In the genomic region with DNA sequence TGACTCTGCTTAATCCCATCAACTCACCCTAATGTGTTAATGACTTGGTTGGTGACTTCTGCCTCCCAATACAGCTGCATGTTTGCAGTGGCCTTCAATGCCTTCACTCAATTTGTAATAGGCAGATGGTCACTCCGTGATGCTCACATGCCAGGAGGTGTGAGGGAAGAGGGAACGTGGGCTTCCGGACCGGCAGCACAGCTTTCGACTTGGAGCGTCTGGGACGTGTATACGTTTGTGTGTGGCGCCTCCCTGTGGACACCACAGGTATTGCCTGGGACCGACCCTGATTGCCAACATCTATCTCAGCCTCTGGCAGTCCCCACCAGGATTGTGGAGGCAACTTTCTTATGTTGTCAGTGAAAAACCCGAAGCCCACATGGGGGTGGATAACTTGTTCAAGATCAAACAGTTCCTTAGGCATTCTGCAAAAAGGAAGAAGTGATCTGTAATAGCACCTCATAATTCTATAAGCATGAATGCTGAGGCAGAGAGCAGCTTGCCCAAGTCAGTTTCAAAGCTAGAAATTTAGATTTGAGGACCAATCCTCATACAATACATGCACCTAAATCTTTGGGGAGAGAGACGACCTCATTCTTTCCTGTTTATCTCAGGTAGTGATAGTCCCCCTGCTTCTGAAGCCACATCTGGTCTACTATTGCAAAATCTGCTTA, we compare ENCODE assay signal across 8 cellular contexts. TPM values are rescaled to one million over a fixed set of nuclear protein-coding genes. Genes with fewer than 3 reads are reported as not detected.
DNase-seq lines count a peak whose midpoint lies in the region; ATAC-seq and TF ChIP-seq lines count a peak whose summit lies in the region.

No MANE protein-coding gene starts in this region.

- peaks cover 2% of the 10 kb centered on the region; the same call in 1 of the 2 replicates for H3K9me3 ChIP-seq in Panc1 (ENCODE audit: control insufficient read depth, insufficient read depth, low read depth, low read length)
- H3K9me3 ChIP-seq in psoas muscle, result no peaks in the 10 kb centered on the region

- H3K4me3 ChIP-seq in GM06990 (replicated peaks; ENCODE audit: low read depth, low read length) (no peak overlapping the region), HL-60 (replicated peaks; ENCODE audit: insufficient read depth, low read length) (no peak overlapping the region), Panc1 (ENCODE audit: low read depth in 2 of 2, low read length in 2 of 2) (no peak overlapping the region), psoas muscle (no peak overlapping the region)

- H3K27me3 Mint-ChIP-seq in activated T-helper 2 cell treated with anti-CD3 and anti-CD28 coated beads, Interferon-gamma antibody, Interleukin-2, Interleukin-4, amounts not matched to agents 10 μg/mL and 5 μg/mL and 100 μg/mL, durations not matched to agents 14 hours and 24 hours and 36 hours (ENCODE audit: low read depth), result peaks cover 3% of the 10 kb centered on the region

- no peak overlapping the region for H3K27ac Mint-ChIP-seq in activated T-helper 2 cell treated with anti-CD3 and anti-CD28 coated beads, Interferon-gamma antibody, Interleukin-2, Interleukin-4, amounts not matched to agents 10 μg/mL and 5 μg/mL and 100 μg/mL, durations not matched to agents 14 hours and 24 hours and 36 hours

- no peak overlapping the region for H3K4me3 Mint-ChIP-seq in activated T-helper 2 cell treated with anti-CD3 and anti-CD28 coated beads, Interferon-gamma antibody, Interleukin-2, Interleukin-4, amounts not matched to agents 10 μg/mL and 5 μg/mL and 100 μg/mL, durations not matched to agents 14 hours and 24 hours and 36 hours (ENCODE audit: low read depth)

- H3K4me1 ChIP-seq in Panc1 (ENCODE audit: control insufficient read depth, insufficient read depth, low read length) (no peaks in the 10 kb centered on the region), psoas muscle (no peaks in the 10 kb centered on the region)

- CTCF ChIA-PET in Panc1 (lab: Charles Lee), result interaction anchor here (0.5 kb wide), 2 partner anchors 17 to 161 kb away, joined by 3 read pairs; a partner anchor contains a TSS

- POLR2A ChIA-PET in Panc1 (lab: Charles Lee), result no interaction called here

- no peaks in the 10 kb centered on the region for H3K36me3 Mint-ChIP-seq in activated T-helper 2 cell treated with anti-CD3 and anti-CD28 coated beads, Interferon-gamma antibody, Interleukin-2, Interleukin-4, amounts not matched to agents 10 μg/mL and 5 μg/mL and 100 μg/mL, durations not matched to agents 14 hours and 24 hours and 36 hours (ENCODE audit: low read depth)

- H3K36me3 ChIP-seq in GM06990 (ENCODE audit: control insufficient read depth, insufficient read depth, low read length), result no peaks in the 10 kb centered on the region
- H3K36me3 ChIP-seq in Panc1 (ENCODE audit: control insufficient read depth, insufficient read depth, low read length), result no peaks in the 10 kb centered on the region
- no peaks in the 10 kb centered on the region for H3K36me3 ChIP-seq in psoas muscle (ENCODE audit: insufficient read depth in 1 of 2, low read depth in 1 of 2)

- no TSS peak for BruUV-seq in Panc1 (replicated peaks; lab: Mats Ljungman, UMichigan)

- intact Hi-C loops in Panc1 (cut with micrococcal nuclease; ENCODE audit: unreplicated experiment) (loop anchor here (5.0 to 10.0 kb wide), 3 partner anchors 115 to 1535 kb away; no protein-coding TSS in a partner anchor), head of caudate nucleus (cut with DNase I) (no loop called here), psoas muscle (cut with DNase I) (loop anchor here in 1 of 2 donors (10.0 kb wide), 1 partner anchor 1825 kb away; no protein-coding TSS in a partner anchor)
- intact Hi-C loops in activated T-helper 2 cell treated with anti-CD3 and anti-CD28 coated beads, Interferon-gamma antibody, Interleukin-2, Interleukin-4, amounts not matched to agents 10 μg/mL and 5 μg/mL and 100 μg/mL, durations not matched to agents 14 hours and 24 hours and 36 hours (cut with micrococcal nuclease), result loop anchor here (2.0 to 5.0 kb wide), 3 partner anchors 119 to 203 kb away; no protein-coding TSS in a partner anchor

- in situ Hi-C loops in Panc1 (cut with HindIII; ENCODE audit: low pct_unique_long_range_greater_than_20kb, low sequenced_read_pairs), result no loop called here

- H3K27me3 ChIP-seq in GM06990 (replicated peaks; ENCODE audit: control insufficient read depth, insufficient read depth, low read length) (no peaks in the 10 kb centered on the region), HL-60 (ENCODE audit: insufficient read depth, poor library complexity, severe bottlenecking) (no peaks in the 10 kb centered on the region), Panc1 (ENCODE audit: control insufficient read depth, insufficient read depth, low read length) (peaks cover 3% of the 10 kb centered on the region; the same call in 1 of the 2 replicates), psoas muscle (ENCODE audit: insufficient read depth in 3 of 3, low read length in 2 of 3) (no peaks in the 10 kb centered on the region)

- H3K9me3 Mint-ChIP-seq in activated T-helper 2 cell treated with anti-CD3 and anti-CD28 coated beads, Interferon-gamma antibody, Interleukin-2, Interleukin-4, amounts not matched to agents 10 μg/mL and 5 μg/mL and 100 μg/mL, durations not matched to agents 14 hours and 24 hours and 36 hours, result no peaks in the 10 kb centered on the region

- peak; percentile 82 for TF ChIP-seq CTCF in 22Rv1 (IDR thresholded peaks at IDR 0.05)
- TF ChIP-seq CTCF in GM06990 (IDR thresholded peaks at IDR 0.05; ENCODE audit: insufficient read depth, low read length, poor library complexity, severe bottlenecking), result peak; percentile 87
- peak; percentile 91 for TF ChIP-seq CTCF in HL-60 (IDR thresholded peaks at IDR 0.05; ENCODE audit: insufficient read depth, low read length)
- TF ChIP-seq CTCF in Panc1 (IDR thresholded peaks at IDR 0.05), result peak; percentile 93
- peak; percentile 59 for TF ChIP-seq CTCF in psoas muscle (IDR thresholded peaks at IDR 0.05)

- DNase-seq in GM06990 (ENCODE audit: extremely low read depth, insufficient read length) (peak; percentile 38), HL-60 (ENCODE audit: low read depth in 1 of 2, low spot score in 1 of 2) (peak in 1 of 2 experiments; percentile 66), Panc1 (ENCODE audit: low read depth, low spot score) (peak; percentile 25), head of caudate nucleus (peak; percentile 53 to 92 (median 84)), psoas muscle (peak; percentile 40 to 66)
- peak; percentile 57 for DNase-seq in activated T-helper 2 cell treated with anti-CD3 and anti-CD28 coated beads, Interferon-gamma antibody, Interleukin-2, Interleukin-4, amounts not matched to agents 10 μg/mL and 5 μg/mL and 100 μg/mL, durations not matched to agents 14 hours and 24 hours and 36 hours (ENCODE audit: low spot score)

- peaks cover 5% of the 10 kb centered on the region for H3K4me1 Mint-ChIP-seq in activated T-helper 2 cell treated with anti-CD3 and anti-CD28 coated beads, Interferon-gamma antibody, Interleukin-2, Interleukin-4, amounts not matched to agents 10 μg/mL and 5 μg/mL and 100 μg/mL, durations not matched to agents 14 hours and 24 hours and 36 hours (ENCODE audit: low read depth)

- WGBS in psoas muscle, 3 donors, result 5 to 8% (median 6%) methylated on average over 12 of the region's 12 CpGs

- H3K27ac ChIP-seq in 22Rv1 (no peak overlapping the region), HL-60 (replicated peaks) (no peak overlapping the region), Panc1 (ENCODE audit: low read length) (no peak overlapping the region), psoas muscle (no peak overlapping the region)

- ATAC-seq in Panc1 (peak; percentile 81), psoas muscle (peak; percentile 42 to 64 (median 55)), HG02588 (IDR thresholded peaks at IDR 0.05; ENCODE audit: unreplicated experiment) (no peak)

RNA-seq across cellular contexts. Expression of a gene that starts 16.9 kb away (rescaled TPM):
- total RNA-seq in Panc1 (2021; ENCODE audit: unreplicated experiment) (31.3 TPM), psoas muscle (10 to 100 TPM; 47.3 to 87.9 (median 65.5) TPM)
- 23.9 TPM for polyA plus RNA-seq in Panc1 (2012; ENCODE audit: insufficient read length)
- 39.8 and 42.4 TPM in 2 replicates for total RNA-seq in activated T-helper 2 cell treated with anti-CD3 and anti-CD28 coated beads, Interferon-gamma antibody, Interleukin-2, Interleukin-4, amounts not matched to agents 10 μg/mL and 5 μg/mL and 100 μg/mL, durations not matched to agents 14 hours and 24 hours and 36 hours
- polyA plus RNA-seq in psoas muscle, result 100 to 1,000 TPM in 2 of 3 donors, 10 to 100 TPM in 1; 82.1 to 207 (median 133) TPM

RNA-seq across cellular contexts. Expression of a gene that starts 17.2 kb away (rescaled TPM):
- 76.9 TPM for total RNA-seq in Panc1 (2021; ENCODE audit: unreplicated experiment)
- 82.3 TPM for polyA plus RNA-seq in Panc1 (2012; ENCODE audit: insufficient read length)
- 69.5 and 71.0 TPM in 2 replicates for total RNA-seq in activated T-helper 2 cell treated with anti-CD3 and anti-CD28 coated beads, Interferon-gamma antibody, Interleukin-2, Interleukin-4, amounts not matched to agents 10 μg/mL and 5 μg/mL and 100 μg/mL, durations not matched to agents 14 hours and 24 hours and 36 hours
- 10 to 100 TPM; 48.4 to 62.2 (median 54.5) TPM for total RNA-seq in psoas muscle
- 100 to 1,000 TPM in 1 of 3 donors, 10 to 100 TPM in 2; 62.3 to 129 (median 73.7) TPM for polyA plus RNA-seq in psoas muscle
